8 cellular contexts compared by ENCODE assay signal in the genomic region with DNA sequence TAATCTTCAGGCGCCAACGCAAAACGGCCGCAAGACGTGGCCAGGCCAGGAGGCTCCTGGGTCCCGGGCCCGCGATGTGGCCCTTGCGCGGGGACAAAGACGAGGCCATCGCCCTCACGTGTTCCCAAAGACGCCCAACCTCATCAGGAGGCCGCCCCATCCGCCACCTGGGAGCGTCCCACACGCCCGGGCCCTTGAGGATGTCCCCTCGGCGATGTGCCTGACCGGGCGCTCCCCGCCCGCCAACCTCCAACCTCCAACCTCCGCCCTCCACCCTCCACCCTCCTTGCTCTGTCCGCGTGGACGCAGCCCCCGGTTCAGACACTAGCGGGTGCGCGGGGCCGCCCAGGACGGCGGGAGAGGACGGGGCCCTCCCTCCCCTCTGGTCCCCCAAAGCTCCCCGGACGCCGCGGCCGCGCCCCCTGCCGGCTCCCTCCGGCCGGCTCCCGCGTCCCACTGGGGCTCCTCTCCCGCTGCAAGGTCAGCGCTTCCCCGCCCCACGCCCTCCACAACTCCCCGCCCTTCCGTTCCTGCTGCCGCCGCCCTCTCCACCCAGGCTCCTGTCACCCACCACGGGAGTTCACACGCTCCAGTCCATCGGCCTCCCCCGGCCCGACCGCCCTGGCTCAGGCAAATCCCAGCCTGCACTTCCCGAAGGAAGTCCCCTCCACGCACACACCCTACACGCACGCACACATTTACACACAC.
DNase-seq lines count a peak whose midpoint lies in the region.

No MANE protein-coding gene starts in this region.

- peak overlapping the region; percentile 67 for H3K4me3 ChIP-seq in SK-N-MC
- peak overlapping the region; percentile 39 for H3K4me3 ChIP-seq in mesodermal cell (ENCODE audit: extremely low read depth, insufficient read depth, low read length, poor library complexity, severe bottlenecking)

- H3K9ac ChIP-seq in SK-N-MC (ENCODE audit: insufficient read length), result no peak overlapping the region

- H3K36me3 ChIP-seq in SK-N-MC (ENCODE audit: insufficient read depth, low read length) (no peaks in the 10 kb centered on the region), mesodermal cell (ENCODE audit: control insufficient read depth, insufficient read depth, low read length) (no peaks in the 10 kb centered on the region)

- WGBS in mesodermal cell (ENCODE audit: insufficient coverage in 2 of 2), 2 experiments, result 2 to 4% methylated on average over 44 to 64 of the region's 66 CpGs

- H3K4me1 ChIP-seq in mesodermal cell (ENCODE audit: control insufficient read depth, insufficient read depth, low read length, poor library complexity, severe bottlenecking), result peaks cover 6% of the 10 kb centered on the region

- in situ Hi-C loops in G401 (cut with HindIII; ENCODE audit: low sequenced_read_pairs), result no loop called here

- peak; percentile 35 for DNase-seq in GM19238 (ENCODE audit: insufficient read length, low spot score)
- no peak for DNase-seq in SK-N-MC (ENCODE audit: low read depth, low spot score)
- DNase-seq in cerebellum (ENCODE audit: low spot score), result peak; percentile 12
- peak in 33 of 49 donors; percentile 8 to 62 (median 34) for DNase-seq in substantia nigra (lab: John Stamatoyannopoulos, UW)
- DNase-seq in NCI-H2081 treated with DMSO at 0.1 percent for 48 hours (lab: John Stamatoyannopoulos, UW), result no peak
- no peak for DNase-seq in G401 (ENCODE audit: low spot score)
- no peak for DNase-seq in SIG-M5 treated with dmso at 0.1 percent for 504 hours (lab: John Stamatoyannopoulos, UW; ENCODE audit: unreplicated experiment)

- H3K9me3 ChIP-seq in SK-N-MC (ENCODE audit: low read depth, low read length) (no peaks in the 10 kb centered on the region), mesodermal cell (ENCODE audit: control insufficient read depth, low read length) (no peaks in the 10 kb centered on the region)

- no peak overlapping the region for H3K27ac ChIP-seq in SK-N-MC
- no peak overlapping the region for H3K27ac ChIP-seq in mesodermal cell (ENCODE audit: low read depth, low read length, severe bottlenecking)
- no peak overlapping the region for H3K27ac ChIP-seq in substantia nigra (ENCODE audit: low read depth, low read length, poor library complexity, severe bottlenecking)

Comparison
In these comparisons a context has a peak if more than half of its experiments do, and no peak if none do; other contexts are left out.
1. DNase-seq: peak in GM19238 (single experiment), cerebellum (single experiment) and substantia nigra (33 of 49); none in SK-N-MC (single experiment), NCI-H2081 treated with DMSO at 0.1 percent for 48 hours (single experiment), G401 (single experiment) and SIG-M5 treated with dmso at 0.1 percent for 504 hours (single experiment).